Comparison of ENCODE assay signal across 11 cellular contexts in the genomic region with DNA sequence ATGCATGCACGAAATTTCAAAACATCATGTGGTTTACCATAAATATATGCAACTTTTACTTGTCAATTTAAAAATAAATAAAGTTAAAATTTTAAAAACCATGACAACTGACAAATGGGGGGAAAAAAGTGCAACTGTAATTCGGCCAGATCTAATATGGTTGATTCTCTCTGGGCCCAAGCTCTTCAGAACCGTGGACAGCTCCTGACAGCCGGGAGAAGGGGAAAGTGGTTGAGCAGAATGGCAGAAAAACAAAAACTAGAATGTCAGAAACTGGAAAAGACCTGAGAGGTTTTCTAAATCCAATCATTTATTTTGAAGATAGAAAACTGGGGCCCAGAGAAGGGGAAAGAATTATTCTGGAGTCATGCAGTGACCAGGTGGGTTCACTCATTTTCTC.
DNase-seq lines count a peak whose midpoint lies in the region; ATAC-seq, FAIRE-seq and TF ChIP-seq lines count a peak whose summit lies in the region.
"Had no signal": no experiment of that assay in that cellular context is flagged by ENCODE, and none has a peak within 500 bp of the region (broad histone marks: within the 10 kb centered on the region; RNA-seq: fewer than 3 reads in every experiment).

No MANE protein-coding gene starts in this region.

- no peaks in the 10 kb centered on the region for H3K79me2 ChIP-seq in neural progenitor cell (ENCODE audit: low read depth)
- H3K79me2 ChIP-seq in smooth muscle cell (ENCODE audit: low read depth): no peaks in the 10 kb centered on the region

- TF ChIP-seq CTCF in neural progenitor cell (IDR thresholded peaks at IDR 0.05) (no peak), smooth muscle cell (IDR thresholded peaks at IDR 0.05; ENCODE audit: borderline replicate concordance, insufficient read depth, poor library complexity, severe bottlenecking) (no peak)

- H3K27me3 ChIP-seq in neural progenitor cell: peaks cover 51% of the 10 kb centered on the region
- peaks cover 26% of the 10 kb centered on the region for H3K27me3 ChIP-seq in smooth muscle cell (ENCODE audit: low read depth)
- H3K27me3 ChIP-seq: upper lobe of left lung had no signal

- H3K9me3 Mint-ChIP-seq in activated CD4-positive, alpha-beta T cell treated with anti-CD3 and anti-CD28 coated beads, Interleukin-2, amount 10 ng/mL, durations not matched to agents 24 days and 14 days: peaks cover 4% of the 10 kb centered on the region
- H3K9me3 Mint-ChIP-seq in neural progenitor cell: peaks cover 3% of the 10 kb centered on the region

- no peak overlapping the region for H3K4me3 Mint-ChIP-seq in activated CD4-positive, alpha-beta T cell treated with anti-CD3 and anti-CD28 coated beads, Interleukin-2, amount 10 ng/mL, durations not matched to agents 24 days and 14 days
- H3K4me3 Mint-ChIP-seq in neural progenitor cell: no peak overlapping the region
- H3K4me3 Mint-ChIP-seq: naive B cell had no signal

- H3K4me3 ChIP-seq in neural progenitor cell (no peak overlapping the region), smooth muscle cell (no peak overlapping the region)
- H3K4me3 ChIP-seq: heart left ventricle, upper lobe of left lung had no signal

- H3K9me3 ChIP-seq in neural progenitor cell (ENCODE audit: low read depth) (no peaks in the 10 kb centered on the region), smooth muscle cell (replicated peaks; ENCODE audit: low read depth) (no peaks in the 10 kb centered on the region)
- H3K9me3 ChIP-seq: heart left ventricle, upper lobe of left lung had no signal

- H4K20me1 ChIP-seq in neural progenitor cell (ENCODE audit: low read depth) (peaks cover 32% of the 10 kb centered on the region), smooth muscle cell (ENCODE audit: low read depth) (no peaks in the 10 kb centered on the region)

- 10% methylated on average over 4 of the region's 4 CpGs for WGBS in smooth muscle cell (ENCODE audit: low lambda C conversion rate)

- peak; percentile 78 for DNase-seq in activated CD4-positive, alpha-beta T cell treated with anti-CD3 and anti-CD28 coated beads, Interleukin-2, amount 10 ng/mL, durations not matched to agents 24 days and 14 days
- no peak for DNase-seq in activated CD4-positive, alpha-beta T cell treated with anti-CD3 and anti-CD28 coated beads for 4 hours
- peak; percentile 18 for DNase-seq in NCI-H460 (ENCODE audit: extremely low read depth, low read depth)
- peak; percentile 73 for DNase-seq in ecto neural progenitor cell (ENCODE audit: low spot score)
- DNase-seq in neural progenitor cell (ENCODE audit: low spot score): peak; percentile 82
- DNase-seq in GM12891 (ENCODE audit: insufficient read length, low spot score): no peak
- no peak for DNase-seq in smooth muscle cell (lab: John Stamatoyannopoulos, UW; ENCODE audit: unreplicated experiment)
- DNase-seq: naive B cell, upper lobe of left lung had no signal

- intact Hi-C loops in activated CD4-positive, alpha-beta T cell treated with anti-CD3 and anti-CD28 coated beads, Interleukin-2, amount 10 ng/mL, durations not matched to agents 24 days and 14 days (cut with micrococcal nuclease): no loop called here

- peaks cover 8% of the 10 kb centered on the region for H3K4me1 ChIP-seq in neural progenitor cell
- H3K4me1 ChIP-seq in smooth muscle cell (ENCODE audit: low read depth): no peaks in the 10 kb centered on the region
- H3K4me1 ChIP-seq: heart left ventricle, upper lobe of left lung had no signal

- no peak for ATAC-seq in HG02588 (IDR thresholded peaks at IDR 0.05; ENCODE audit: unreplicated experiment)
- ATAC-seq: heart left ventricle had no signal

- no peak overlapping the region for H3K27ac ChIP-seq in neural progenitor cell
- no peak overlapping the region for H3K27ac ChIP-seq in smooth muscle cell (ENCODE audit: low read depth)
- H3K27ac ChIP-seq: heart left ventricle, upper lobe of left lung had no signal

- no peak for TF ChIP-seq POLR2A in GM12891 (IDR thresholded peaks at IDR 0.05; ENCODE audit: low read depth, low read length)

- FAIRE-seq in GM12891 (lab: Jason Lieb, UNC): no peak

- H2AFZ ChIP-seq in neural progenitor cell (replicated peaks) (no peak overlapping the region), smooth muscle cell (ENCODE audit: low read depth) (no peak overlapping the region)

- H3F3A ChIP-seq in neural progenitor cell (ENCODE audit: low read depth) (no peaks in the 10 kb centered on the region), smooth muscle cell (ENCODE audit: low read depth) (no peaks in the 10 kb centered on the region)

- no peaks in the 10 kb centered on the region for H3K4me1 Mint-ChIP-seq in activated CD4-positive, alpha-beta T cell treated with anti-CD3 and anti-CD28 coated beads, Interleukin-2, amount 10 ng/mL, durations not matched to agents 24 days and 14 days
- peaks cover 3% of the 10 kb centered on the region for H3K4me1 Mint-ChIP-seq in neural progenitor cell
- H3K4me1 Mint-ChIP-seq: naive B cell had no signal

- no peak overlapping the region for H3K27ac Mint-ChIP-seq in activated CD4-positive, alpha-beta T cell treated with anti-CD3 and anti-CD28 coated beads, Interleukin-2, amount 10 ng/mL, durations not matched to agents 24 days and 14 days
- no peak overlapping the region for H3K27ac Mint-ChIP-seq in neural progenitor cell
- H3K27ac Mint-ChIP-seq: naive B cell had no signal

- H3K9ac ChIP-seq in neural progenitor cell: no peak overlapping the region
- H3K9ac ChIP-seq in smooth muscle cell (ENCODE audit: low read depth): no peak overlapping the region

- H3K36me3 Mint-ChIP-seq in activated CD4-positive, alpha-beta T cell treated with anti-CD3 and anti-CD28 coated beads, Interleukin-2, amount 10 ng/mL, durations not matched to agents 24 days and 14 days (ENCODE audit: low read depth): no peaks in the 10 kb centered on the region
- no peaks in the 10 kb centered on the region for H3K36me3 Mint-ChIP-seq in neural progenitor cell
- H3K36me3 Mint-ChIP-seq: naive B cell had no signal

- H3K4me2 ChIP-seq in neural progenitor cell (no peak overlapping the region), smooth muscle cell (no peak overlapping the region)

- H3K36me3 ChIP-seq in neural progenitor cell: no peaks in the 10 kb centered on the region
- H3K36me3 ChIP-seq in smooth muscle cell (ENCODE audit: low read depth): no peaks in the 10 kb centered on the region
- H3K36me3 ChIP-seq: heart left ventricle, upper lobe of left lung had no signal

- no peaks in the 10 kb centered on the region for H3K27me3 Mint-ChIP-seq in activated CD4-positive, alpha-beta T cell treated with anti-CD3 and anti-CD28 coated beads, Interleukin-2, amount 10 ng/mL, durations not matched to agents 24 days and 14 days
- peaks cover 15% of the 10 kb centered on the region for H3K27me3 Mint-ChIP-seq in neural progenitor cell (ENCODE audit: insufficient read depth, low read depth)

TF ChIP-seq in GM12891, 5 proteins besides CTCF, POLR2A, EP300 and RAD21:
- TF ChIP-seq SPI1 (IDR thresholded peaks at IDR 0.05; ENCODE audit: low read depth, low read length) (no peak), PAX5 (IDR thresholded peaks at IDR 0.05; ENCODE audit: insufficient read depth, low read length, severe bottlenecking) (no peak), POLR2AphosphoS5 (IDR thresholded peaks at IDR 0.05; ENCODE audit: low read depth, low read length) (no peak), POU2F2 (IDR thresholded peaks at IDR 0.05; ENCODE audit: low read depth, low read length) (no peak), TAF1 (IDR thresholded peaks at IDR 0.05; ENCODE audit: low read depth, low read length) (no peak)

Comparison
In these comparisons a context has a peak if more than half of its experiments do, and no peak if none do; other contexts are left out.
1. DNase-seq: peak in activated CD4-positive, alpha-beta T cell treated with anti-CD3 and anti-CD28 coated beads, Interleukin-2, amount 10 ng/mL, durations not matched to agents 24 days and 14 days (single experiment), NCI-H460 (single experiment), ecto neural progenitor cell (single experiment) and neural progenitor cell (single experiment); none in activated CD4-positive, alpha-beta T cell treated with anti-CD3 and anti-CD28 coated beads for 4 hours (0 of 2), GM12891 (single experiment) and smooth muscle cell (single experiment).